Comparison of ENCODE assay signal across 10 cellular contexts in genomic region chr3:63791974-63792373, GRCh38. TPM values are rescaled to one million over a fixed set of nuclear protein-coding genes. Genes with fewer than 3 reads are reported as not detected.
DNase-seq lines count a peak whose midpoint lies in the region; ATAC-seq and TF ChIP-seq lines count a peak whose summit lies in the region.
"Had no signal": no experiment of that assay in that cellular context is flagged by ENCODE, and none has a peak within 500 bp of the region (broad histone marks: within the 10 kb centered on the region; RNA-seq: fewer than 3 reads in every experiment).

No MANE protein-coding gene starts in this region.

- no peak for ATAC-seq in Panc1
- ATAC-seq in stimulated activated memory B cell treated with anti-CD40 and anti-IgM and Interleukin-4, amounts not matched to agents 10 μg/mL and 1 μg/mL and 100 μg/mL, for 72 hours: no peak

- in situ Hi-C loops in Panc1 (cut with HindIII; ENCODE audit: low pct_unique_long_range_greater_than_20kb, low sequenced_read_pairs): no loop called here

- no peaks in the 10 kb centered on the region for H3K4me1 Mint-ChIP-seq in stimulated activated memory B cell treated with anti-CD40 and anti-IgM and Interleukin-4, amounts not matched to agents 10 μg/mL and 1 μg/mL and 100 μg/mL, for 72 hours

- peaks cover 14% of the 10 kb centered on the region for H3K27me3 Mint-ChIP-seq in stimulated activated memory B cell treated with anti-CD40 and anti-IgM and Interleukin-4, amounts not matched to agents 10 μg/mL and 1 μg/mL and 100 μg/mL, for 72 hours

- H3K27ac ChIP-seq in Panc1 (ENCODE audit: low read length): no peak overlapping the region
- no peak overlapping the region for H3K27ac ChIP-seq in suprapubic skin
- H3K27ac ChIP-seq: spleen had no signal

- TF ChIP-seq POLR2A in suprapubic skin (IDR thresholded peaks at IDR 0.05): no peak

- H3K36me3 Mint-ChIP-seq in stimulated activated memory B cell treated with anti-CD40 and anti-IgM and Interleukin-4, amounts not matched to agents 10 μg/mL and 1 μg/mL and 100 μg/mL, for 72 hours: no peaks in the 10 kb centered on the region

- CTCF ChIA-PET in Panc1 (lab: Charles Lee): interaction anchor here (0.6 kb wide), 1 partner anchor 442 kb away, joined by 4 read pairs; no protein-coding TSS in a partner anchor

- POLR2A ChIA-PET in Panc1 (lab: Charles Lee): no interaction called here

- no peaks in the 10 kb centered on the region for H3K9me3 ChIP-seq in Panc1 (ENCODE audit: control insufficient read depth, insufficient read depth, low read depth, low read length)
- H3K9me3 ChIP-seq in suprapubic skin: no peaks in the 10 kb centered on the region
- H3K9me3 ChIP-seq: spleen had no signal

- DNase-seq in SIG-M5 treated with dmso at 0.1 percent for 504 hours (lab: John Stamatoyannopoulos, UW; ENCODE audit: unreplicated experiment): peak; percentile 85
- DNase-seq in SIG-M5 (lab: John Stamatoyannopoulos, UW): no peak
- no peak for DNase-seq in Panc1 (ENCODE audit: low read depth, low spot score)
- DNase-seq in fibroblast of peridontal ligament (ENCODE audit: extremely low read depth): peak; percentile 88
- no peak for DNase-seq in suprapubic skin (ENCODE audit: low spot score in 2 of 2)
- no peak for DNase-seq in GDM1 (lab: John Stamatoyannopoulos, UW)
- no peak for DNase-seq in activated CD4-positive, CD25-positive, alpha-beta regulatory T cell (lab: John Stamatoyannopoulos, UW)
- DNase-seq: activated CD8-positive, alpha-beta memory T cell treated with anti-CD3 and anti-CD28 coated beads, Interleukin-2, amount 50 U/mL, for 48 hours; spleen had no signal

- WGBS in suprapubic skin: 2% methylated on average over 1 of the region's 1 CpG

- H3K27me3 ChIP-seq in Panc1 (ENCODE audit: control insufficient read depth, insufficient read depth, low read length): no peaks in the 10 kb centered on the region
- H3K27me3 ChIP-seq in suprapubic skin: no peaks in the 10 kb centered on the region
- H3K27me3 ChIP-seq: spleen had no signal

- H3K9me3 Mint-ChIP-seq in stimulated activated memory B cell treated with anti-CD40 and anti-IgM and Interleukin-4, amounts not matched to agents 10 μg/mL and 1 μg/mL and 100 μg/mL, for 72 hours: no peaks in the 10 kb centered on the region

- H3K4me3 ChIP-seq in Panc1 (ENCODE audit: low read depth in 2 of 2, low read length in 2 of 2): no peak overlapping the region
- no peak overlapping the region for H3K4me3 ChIP-seq in suprapubic skin
- H3K4me3 ChIP-seq: spleen had no signal

- intact Hi-C loops in Panc1 (cut with micrococcal nuclease; ENCODE audit: unreplicated experiment): no loop called here

- TF ChIP-seq CTCF in Panc1 (IDR thresholded peaks at IDR 0.05) (peak; percentile 14; the same call in 1 of the 2 replicates), suprapubic skin (IDR thresholded peaks at IDR 0.05) (peak; percentile 10 to 23)

- BruUV-seq in Panc1 (replicated peaks; lab: Mats Ljungman, UMichigan): no TSS peak

- TF ChIP-seq EP300 in suprapubic skin (IDR thresholded peaks at IDR 0.05): no peak

- no peak overlapping the region for H3K27ac Mint-ChIP-seq in stimulated activated memory B cell treated with anti-CD40 and anti-IgM and Interleukin-4, amounts not matched to agents 10 μg/mL and 1 μg/mL and 100 μg/mL, for 72 hours

- H3K36me3 ChIP-seq in Panc1 (ENCODE audit: control insufficient read depth, insufficient read depth, low read length) (no peaks in the 10 kb centered on the region), suprapubic skin (no peaks in the 10 kb centered on the region)
- H3K36me3 ChIP-seq: spleen had no signal

- H3K4me1 ChIP-seq in Panc1 (ENCODE audit: control insufficient read depth, insufficient read depth, low read length): no peaks in the 10 kb centered on the region
- peaks cover 3% of the 10 kb centered on the region for H3K4me1 ChIP-seq in suprapubic skin
- H3K4me1 ChIP-seq: spleen had no signal

- no peak overlapping the region for H3K4me3 Mint-ChIP-seq in stimulated activated memory B cell treated with anti-CD40 and anti-IgM and Interleukin-4, amounts not matched to agents 10 μg/mL and 1 μg/mL and 100 μg/mL, for 72 hours

RNA-seq across cellular contexts. Expression of gene C3orf49, which starts 27.1 kb away (rescaled TPM):
- total RNA-seq in Panc1 (2021; ENCODE audit: unreplicated experiment) (not detected), suprapubic skin (not detected)
- polyA plus RNA-seq in Panc1 (2012; ENCODE audit: insufficient read length): not detected
- total RNA-seq: spleen had no signal
- polyA plus RNA-seq: spleen had no signal

Comparison
In these comparisons a context has a peak if more than half of its experiments do, and no peak if none do; other contexts are left out.
1. DNase-seq: peak in SIG-M5 treated with dmso at 0.1 percent for 504 hours (single experiment) and fibroblast of peridontal ligament (single experiment); none in SIG-M5 (single experiment), Panc1 (single experiment), suprapubic skin (0 of 2), GDM1 (single experiment) and activated CD4-positive, CD25-positive, alpha-beta regulatory T cell (0 of 4).